ENCODE assay signal across 10 cellular contexts in genomic region chr17:38926290-38927070, GRCh38. TPM values are rescaled to one million over a fixed set of nuclear protein-coding genes. Genes with fewer than 3 reads are reported as not detected.
DNase-seq lines count a peak whose midpoint lies in the region; ATAC-seq and TF ChIP-seq lines count a peak whose summit lies in the region.
"Had no signal": no experiment of that assay in that cellular context is flagged by ENCODE, and none has a peak within 500 bp of the region (broad histone marks: within the 10 kb centered on the region; RNA-seq: fewer than 3 reads in every experiment).

No MANE protein-coding gene starts in this region.

- H3K27ac ChIP-seq in right atrium auricular region (peak overlapping the region; percentile 38 to 57), thyroid gland (peak overlapping the region in 1 of 3 donors; percentile 3)

- no peak for TF ChIP-seq POLR2A in thyroid gland (IDR thresholded peaks at IDR 0.05)

- H3K36me3 ChIP-seq in right atrium auricular region (no peaks in the 10 kb centered on the region), thyroid gland (no peaks in the 10 kb centered on the region)

- WGBS in thyroid gland, 2 donors = 59 to 65% methylated on average over 2 of the region's 2 CpGs

- peaks cover 0 to 42% of the 10 kb centered on the region in 2 donors for H3K4me1 ChIP-seq in right atrium auricular region
- H3K4me1 ChIP-seq in thyroid gland = peaks cover 12 to 20% of the 10 kb centered on the region in 2 donors

- ATAC-seq in T-helper 17 cell (peak; percentile 49), HG03095 (IDR thresholded peaks at IDR 0.05; ENCODE audit: unreplicated experiment) (no peak), GM21737 (IDR thresholded peaks at IDR 0.05; ENCODE audit: unreplicated experiment) (no peak)

- H3K27me3 Mint-ChIP-seq in activated T-cell treated with anti-CD3 and anti-CD28 coated beads, Interleukin-2, amount 50 U/mL, for 24 hours = no peaks in the 10 kb centered on the region
- no peaks in the 10 kb centered on the region for H3K27me3 Mint-ChIP-seq in T-helper 17 cell

- no peaks in the 10 kb centered on the region for H3K36me3 Mint-ChIP-seq in activated T-cell treated with anti-CD3 and anti-CD28 coated beads, Interleukin-2, amount 50 U/mL, for 24 hours (ENCODE audit: low read depth)
- no peaks in the 10 kb centered on the region for H3K36me3 Mint-ChIP-seq in T-helper 17 cell (ENCODE audit: low read depth)

- H3K9me3 ChIP-seq in T-helper 17 cell (ENCODE audit: control insufficient read depth, low read length, poor library complexity, severe bottlenecking) = no peaks in the 10 kb centered on the region
- H3K9me3 ChIP-seq in right atrium auricular region = no peaks in the 10 kb centered on the region
- no peaks in the 10 kb centered on the region for H3K9me3 ChIP-seq in thyroid gland

- intact Hi-C loops in thyroid gland (cut with DNase I) = no loop called here

- H3K27me3 ChIP-seq in right atrium auricular region (no peaks in the 10 kb centered on the region), thyroid gland (no peaks in the 10 kb centered on the region)

- H3K4me3 ChIP-seq in right atrium auricular region (no peak overlapping the region), thyroid gland (replicated peaks in 1 of 3) (no peak overlapping the region)

- H3K4me1 Mint-ChIP-seq in activated T-cell treated with anti-CD3 and anti-CD28 coated beads, Interleukin-2, amount 50 U/mL, for 24 hours (ENCODE audit: low read depth) = peaks cover 37% of the 10 kb centered on the region
- peaks cover 30% of the 10 kb centered on the region for H3K4me1 Mint-ChIP-seq in T-helper 17 cell

- H3K4me3 Mint-ChIP-seq in activated T-cell treated with anti-CD3 and anti-CD28 coated beads, Interleukin-2, amount 50 U/mL, for 24 hours = no peak overlapping the region
- H3K4me3 Mint-ChIP-seq in T-helper 17 cell = no peak overlapping the region

- no peaks in the 10 kb centered on the region for H3K9me3 Mint-ChIP-seq in activated T-cell treated with anti-CD3 and anti-CD28 coated beads, Interleukin-2, amount 50 U/mL, for 24 hours

- peak overlapping the region; percentile 54 for H3K27ac Mint-ChIP-seq in activated T-cell treated with anti-CD3 and anti-CD28 coated beads, Interleukin-2, amount 50 U/mL, for 24 hours
- peak overlapping the region; percentile 6 for H3K27ac Mint-ChIP-seq in T-helper 17 cell

- TF ChIP-seq CTCF in right atrium auricular region (IDR thresholded peaks at IDR 0.05) (no peak), thyroid gland (IDR thresholded peaks at IDR 0.05) (no peak)

- DNase-seq in activated T-cell treated with anti-CD3 and anti-CD28 coated beads, Interleukin-2, amount 50 U/mL, for 24 hours = no peak
- DNase-seq in activated T-cell treated with anti-CD3 and anti-CD28 coated beads, Interleukin-2, amount 50 U/mL, for 1 hour = no peak
- DNase-seq in T-helper 17 cell (no peak), right atrium auricular region (ENCODE audit: low spot score) (no peak), thyroid gland (peak; percentile 32 to 35), NCI-H1417 treated with DMSO at 0.1 percent for 48 hours (lab: John Stamatoyannopoulos, UW) (no peak)
- DNase-seq: stimulated activated CD4-positive, alpha-beta T cell treated with anti-CD3 and anti-CD28 coated beads, Interleukin-4, amount 100 ng/mL, for 1 hour had no signal

RNA-seq across cellular contexts. Expression of gene FBXO47, which starts 40.7 kb away (rescaled TPM):
- total RNA-seq in T-helper 17 cell (not detected), right atrium auricular region (not detected), thyroid gland (not detected)
- total RNA-seq: SK-MEL-5 had no signal

RNA-seq across cellular contexts. Expression of gene LASP1, which starts 56.6 kb away (rescaled TPM):
- total RNA-seq in T-helper 17 cell = 100 to 1,000 TPM; 106 to 115 TPM
- total RNA-seq in right atrium auricular region = 10 to 100 TPM; 34.2 to 65.4 TPM
- 10 to 100 TPM; 69.3 to 77.5 (median 71.1) TPM for total RNA-seq in thyroid gland

Comparison
In these comparisons a context has a peak if more than half of its experiments do, and no peak if none do; other contexts are left out.
1. DNase-seq: peak in thyroid gland (2 of 2); none in activated T-cell treated with anti-CD3 and anti-CD28 coated beads, Interleukin-2, amount 50 U/mL, for 24 hours (single experiment), activated T-cell treated with anti-CD3 and anti-CD28 coated beads, Interleukin-2, amount 50 U/mL, for 1 hour (single experiment), T-helper 17 cell (0 of 3), right atrium auricular region (single experiment) and NCI-H1417 treated with DMSO at 0.1 percent for 48 hours (single experiment).